1 cellular context compared by ENCODE assay signal in the genomic region with DNA sequence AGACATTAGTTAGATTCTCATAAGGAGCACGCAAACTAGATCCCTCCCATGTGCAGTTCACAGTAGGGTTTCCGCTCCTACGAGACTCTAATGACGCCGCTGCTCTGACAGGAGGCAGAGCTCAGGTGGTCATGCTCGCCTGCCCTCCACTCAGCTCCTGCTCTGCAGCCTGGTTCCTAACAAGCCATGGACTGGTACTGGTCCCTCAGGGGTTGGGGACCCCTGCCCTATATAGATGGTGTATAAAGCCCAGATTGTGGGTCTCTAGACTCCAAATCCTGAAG.
TF ChIP-seq lines count a peak whose summit lies in the region.

No MANE protein-coding gene starts in this region.

TF ChIP-seq in GM12878, 131 proteins besides CTCF, POLR2A, EP300 and RAD21 (continued from another document):
- TF ChIP-seq, protein P1, sequence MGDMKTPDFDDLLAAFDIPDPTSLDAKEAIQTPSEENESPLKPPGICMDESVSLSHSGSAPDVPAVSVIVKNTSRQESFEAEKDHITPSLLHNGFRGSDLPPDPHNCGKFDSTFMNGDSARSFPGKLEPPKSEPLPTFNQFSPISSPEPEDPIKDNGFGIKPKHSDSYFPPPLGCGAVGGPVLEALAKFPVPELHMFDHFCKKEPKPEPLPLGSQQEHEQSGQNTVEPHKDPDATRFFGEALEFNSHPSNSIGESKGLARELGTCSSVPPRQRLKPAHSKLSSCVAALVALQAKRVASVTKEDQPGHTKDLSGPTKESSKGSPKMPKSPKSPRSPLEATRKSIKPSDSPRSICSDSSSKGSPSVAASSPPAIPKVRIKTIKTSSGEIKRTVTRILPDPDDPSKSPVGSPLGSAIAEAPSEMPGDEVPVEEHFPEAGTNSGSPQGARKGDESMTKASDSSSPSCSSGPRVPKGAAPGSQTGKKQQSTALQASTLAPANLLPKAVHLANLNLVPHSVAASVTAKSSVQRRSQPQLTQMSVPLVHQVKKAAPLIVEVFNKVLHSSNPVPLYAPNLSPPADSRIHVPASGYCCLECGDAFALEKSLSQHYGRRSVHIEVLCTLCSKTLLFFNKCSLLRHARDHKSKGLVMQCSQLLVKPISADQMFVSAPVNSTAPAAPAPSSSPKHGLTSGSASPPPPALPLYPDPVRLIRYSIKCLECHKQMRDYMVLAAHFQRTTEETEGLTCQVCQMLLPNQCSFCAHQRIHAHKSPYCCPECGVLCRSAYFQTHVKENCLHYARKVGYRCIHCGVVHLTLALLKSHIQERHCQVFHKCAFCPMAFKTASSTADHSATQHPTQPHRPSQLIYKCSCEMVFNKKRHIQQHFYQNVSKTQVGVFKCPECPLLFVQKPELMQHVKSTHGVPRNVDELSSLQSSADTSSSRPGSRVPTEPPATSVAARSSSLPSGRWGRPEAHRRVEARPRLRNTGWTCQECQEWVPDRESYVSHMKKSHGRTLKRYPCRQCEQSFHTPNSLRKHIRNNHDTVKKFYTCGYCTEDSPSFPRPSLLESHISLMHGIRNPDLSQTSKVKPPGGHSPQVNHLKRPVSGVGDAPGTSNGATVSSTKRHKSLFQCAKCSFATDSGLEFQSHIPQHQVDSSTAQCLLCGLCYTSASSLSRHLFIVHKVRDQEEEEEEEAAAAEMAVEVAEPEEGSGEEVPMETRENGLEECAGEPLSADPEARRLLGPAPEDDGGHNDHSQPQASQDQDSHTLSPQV (IDR thresholded peaks at IDR 0.05) = no peak
- no peak for TF ChIP-seq NKRF (conservative IDR thresholded peaks at IDR 0.05)
- TF ChIP-seq, protein P2, sequence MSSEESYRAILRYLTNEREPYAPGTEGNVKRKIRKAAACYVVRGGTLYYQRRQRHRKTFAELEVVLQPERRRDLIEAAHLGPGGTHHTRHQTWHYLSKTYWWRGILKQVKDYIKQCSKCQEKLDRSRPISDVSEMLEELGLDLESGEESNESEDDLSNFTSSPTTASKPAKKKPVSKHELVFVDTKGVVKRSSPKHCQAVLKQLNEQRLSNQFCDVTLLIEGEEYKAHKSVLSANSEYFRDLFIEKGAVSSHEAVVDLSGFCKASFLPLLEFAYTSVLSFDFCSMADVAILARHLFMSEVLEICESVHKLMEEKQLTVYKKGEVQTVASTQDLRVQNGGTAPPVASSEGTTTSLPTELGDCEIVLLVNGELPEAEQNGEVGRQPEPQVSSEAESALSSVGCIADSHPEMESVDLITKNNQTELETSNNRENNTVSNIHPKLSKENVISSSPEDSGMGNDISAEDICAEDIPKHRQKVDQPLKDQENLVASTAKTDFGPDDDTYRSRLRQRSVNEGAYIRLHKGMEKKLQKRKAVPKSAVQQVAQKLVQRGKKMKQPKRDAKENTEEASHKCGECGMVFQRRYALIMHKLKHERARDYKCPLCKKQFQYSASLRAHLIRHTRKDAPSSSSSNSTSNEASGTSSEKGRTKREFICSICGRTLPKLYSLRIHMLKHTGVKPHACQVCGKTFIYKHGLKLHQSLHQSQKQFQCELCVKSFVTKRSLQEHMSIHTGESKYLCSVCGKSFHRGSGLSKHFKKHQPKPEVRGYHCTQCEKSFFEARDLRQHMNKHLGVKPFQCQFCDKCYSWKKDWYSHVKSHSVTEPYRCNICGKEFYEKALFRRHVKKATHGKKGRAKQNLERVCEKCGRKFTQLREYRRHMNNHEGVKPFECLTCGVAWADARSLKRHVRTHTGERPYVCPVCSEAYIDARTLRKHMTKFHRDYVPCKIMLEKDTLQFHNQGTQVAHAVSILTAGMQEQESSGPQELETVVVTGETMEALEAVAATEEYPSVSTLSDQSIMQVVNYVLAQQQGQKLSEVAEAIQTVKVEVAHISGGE (CRISPR knock-in tag; IDR thresholded peaks at IDR 0.05) = no peak
- no peak for TF ChIP-seq EZH2 (IDR thresholded peaks at IDR 0.05; ENCODE audit: borderline replicate concordance, control insufficient read depth, low read depth, low read length)
- no peak for TF ChIP-seq E2F8 (IDR thresholded peaks at IDR 0.05; ENCODE audit: low read depth, partially characterized antibody)
- no peak for TF ChIP-seq SIX5 (IDR thresholded peaks at IDR 0.05; ENCODE audit: low read depth, low read length, severe bottlenecking)
- no peak for TF ChIP-seq SUPT20H (IDR thresholded peaks at IDR 0.05; ENCODE audit: borderline replicate concordance, control insufficient read depth, low read depth, low read length)
- TF ChIP-seq ZNF24 (IDR thresholded peaks at IDR 0.05) = no peak
- TF ChIP-seq, protein P3, sequence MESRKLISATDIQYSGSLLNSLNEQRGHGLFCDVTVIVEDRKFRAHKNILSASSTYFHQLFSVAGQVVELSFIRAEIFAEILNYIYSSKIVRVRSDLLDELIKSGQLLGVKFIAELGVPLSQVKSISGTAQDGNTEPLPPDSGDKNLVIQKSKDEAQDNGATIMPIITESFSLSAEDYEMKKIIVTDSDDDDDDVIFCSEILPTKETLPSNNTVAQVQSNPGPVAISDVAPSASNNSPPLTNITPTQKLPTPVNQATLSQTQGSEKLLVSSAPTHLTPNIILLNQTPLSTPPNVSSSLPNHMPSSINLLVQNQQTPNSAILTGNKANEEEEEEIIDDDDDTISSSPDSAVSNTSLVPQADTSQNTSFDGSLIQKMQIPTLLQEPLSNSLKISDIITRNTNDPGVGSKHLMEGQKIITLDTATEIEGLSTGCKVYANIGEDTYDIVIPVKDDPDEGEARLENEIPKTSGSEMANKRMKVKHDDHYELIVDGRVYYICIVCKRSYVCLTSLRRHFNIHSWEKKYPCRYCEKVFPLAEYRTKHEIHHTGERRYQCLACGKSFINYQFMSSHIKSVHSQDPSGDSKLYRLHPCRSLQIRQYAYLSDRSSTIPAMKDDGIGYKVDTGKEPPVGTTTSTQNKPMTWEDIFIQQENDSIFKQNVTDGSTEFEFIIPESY (IDR thresholded peaks at IDR 0.05) = no peak
- no peak for TF ChIP-seq POLR2AphosphoS2 (IDR thresholded peaks at IDR 0.05; ENCODE audit: low read depth, low read length)
- TF ChIP-seq IRF4 (IDR thresholded peaks at IDR 0.05; ENCODE audit: low read depth, low read length) = no peak
- TF ChIP-seq MEF2A (IDR thresholded peaks at IDR 0.05; ENCODE audit: insufficient read depth, low read depth, low read length) = no peak
- TF ChIP-seq POU2F2 (IDR thresholded peaks at IDR 0.05; ENCODE audit: borderline replicate concordance, low read depth, low read length) = no peak
- TF ChIP-seq POLR2AphosphoS5 (IDR thresholded peaks at IDR 0.05; ENCODE audit: low read length) = no peak
- 0 out of 2 replicates have a peak, but pooled peaks have one; percentile 5 for TF ChIP-seq BMI1 (IDR thresholded peaks at IDR 0.05; ENCODE audit: borderline replicate concordance)
- TF ChIP-seq PAX5 (IDR thresholded peaks at IDR 0.05; ENCODE audit: borderline replicate concordance, low read depth, low read length) = peak; percentile 96
- TF ChIP-seq, protein P4, sequence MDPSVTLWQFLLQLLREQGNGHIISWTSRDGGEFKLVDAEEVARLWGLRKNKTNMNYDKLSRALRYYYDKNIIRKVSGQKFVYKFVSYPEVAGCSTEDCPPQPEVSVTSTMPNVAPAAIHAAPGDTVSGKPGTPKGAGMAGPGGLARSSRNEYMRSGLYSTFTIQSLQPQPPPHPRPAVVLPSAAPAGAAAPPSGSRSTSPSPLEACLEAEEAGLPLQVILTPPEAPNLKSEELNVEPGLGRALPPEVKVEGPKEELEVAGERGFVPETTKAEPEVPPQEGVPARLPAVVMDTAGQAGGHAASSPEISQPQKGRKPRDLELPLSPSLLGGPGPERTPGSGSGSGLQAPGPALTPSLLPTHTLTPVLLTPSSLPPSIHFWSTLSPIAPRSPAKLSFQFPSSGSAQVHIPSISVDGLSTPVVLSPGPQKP (IDR thresholded peaks at IDR 0.05; ENCODE audit: low read depth, low read length) = no peak
- TF ChIP-seq ZNF687 (IDR thresholded peaks at IDR 0.05) = peak; percentile 63; the same call in 1 of the 2 replicates
- TF ChIP-seq RCOR1 (conservative IDR thresholded peaks at IDR 0.05; ENCODE audit: low read depth, low read length) = no peak
